In genomic region chr10:920450-920849, GRCh38 we compare ENCODE assay signal across 25 cellular contexts.
"Had no signal": no experiment of that assay in that cellular context is flagged by ENCODE, and none has a peak within 500 bp of the region (broad histone marks: within the 10 kb centered on the region; RNA-seq: fewer than 3 reads in every experiment).

No MANE protein-coding gene starts in this region.

- ATAC-seq: activated CD8-positive, alpha-beta T cell treated with anti-CD3 and anti-CD28 coated beads for 36 hours; activated naive CD4-positive, alpha-beta T cell treated with anti-CD3 and anti-CD28 coated beads, Interleukin-2, amount 50 U/mL, for 72 hours; activated T-cell treated with anti-CD3 and anti-CD28 coated beads, Interleukin-2, amount 50 U/mL, for 72 hours; activated T-helper 17 cell treated with anti-CD3 and anti-CD28 coated beads, Interleukin-2, amount 50 U/mL, for 72 hours; body of pancreas; K562; Panc1 had no signal

- H3K27ac Mint-ChIP-seq: activated CD8-positive, alpha-beta T cell treated with anti-CD3 and anti-CD28 coated beads for 36 hours; activated T-cell treated with anti-CD3 and anti-CD28 coated beads, Interleukin-2, amount 50 U/mL, for 72 hours; activated T-helper 17 cell treated with anti-CD3 and anti-CD28 coated beads, Interleukin-2, amount 50 U/mL, for 72 hours had no signal

- H3K4me1 ChIP-seq: breast epithelium had no signal

- H3K36me3 ChIP-seq: adrenal gland, breast epithelium had no signal

- H3K27me3 Mint-ChIP-seq: activated CD4-positive, alpha-beta T cell treated with anti-CD3 and anti-CD28 coated beads, Interleukin-2, amount 10 ng/mL, durations not matched to agents 24 days and 14 days; activated CD8-positive, alpha-beta T cell treated with anti-CD3 and anti-CD28 coated beads for 36 hours; activated T-helper 17 cell treated with anti-CD3 and anti-CD28 coated beads, Interleukin-2, amount 50 U/mL, for 72 hours had no signal

- H3K9me3 Mint-ChIP-seq: activated CD4-positive, alpha-beta T cell treated with anti-CD3 and anti-CD28 coated beads, Interleukin-2, amount 10 ng/mL, durations not matched to agents 24 days and 14 days; activated CD8-positive, alpha-beta T cell treated with anti-CD3 and anti-CD28 coated beads for 36 hours; activated naive CD4-positive, alpha-beta T cell treated with anti-CD3 and anti-CD28 coated beads, Interleukin-2, amount 50 U/mL, for 72 hours; activated T-cell treated with anti-CD3 and anti-CD28 coated beads, Interleukin-2, amount 50 U/mL, for 72 hours; activated T-helper 17 cell treated with anti-CD3 and anti-CD28 coated beads, Interleukin-2, amount 50 U/mL, for 72 hours had no signal

- H3K9me3 ChIP-seq: adrenal gland, body of pancreas, breast epithelium had no signal

- H3K27ac ChIP-seq: body of pancreas, breast epithelium, SK-N-MC had no signal

- DNase-seq: activated CD4-positive, alpha-beta T cell treated with anti-CD3 and anti-CD28 coated beads, Interleukin-2, amount 10 ng/mL, durations not matched to agents 24 days and 14 days; activated CD4-positive, alpha-beta T cell treated with anti-CD3 and anti-CD28 coated beads, Interleukin-2, amount 50 U/mL, for 4 hours; activated CD8-positive, alpha-beta T cell treated with anti-CD3 and anti-CD28 coated beads for 36 hours; activated gamma-delta T cell; activated naive CD4-positive, alpha-beta T cell treated with Interleukin-2 at 50 U/mL for 16 hours; activated T-cell treated with anti-CD3 and anti-CD28 coated beads, Interleukin-2, amount 50 U/mL, for 1 hour; activated T-cell treated with anti-CD3 and anti-CD28 coated beads, Interleukin-2, amount 50 U/mL, for 72 hours; body of pancreas; central memory CD4-positive, alpha-beta T cell; IMR-90; NCI-H1105 treated with DMSO at 0.1 percent for 48 hours; NCI-H1436; NCI-H1694; NCI-H1930; NCI-H345; NCI-H524 treated with DMSO at 0.1 percent for 48 hours; SIG-M5; T1000 had no signal

- H3K4me3 ChIP-seq: adrenal gland, body of pancreas, breast epithelium, K562, SK-N-MC had no signal

- H3K27me3 ChIP-seq: adrenal gland, body of pancreas, breast epithelium had no signal

- H3K4me3 Mint-ChIP-seq: activated CD4-positive, alpha-beta T cell treated with anti-CD3 and anti-CD28 coated beads, Interleukin-2, amount 10 ng/mL, durations not matched to agents 24 days and 14 days; activated CD8-positive, alpha-beta T cell treated with anti-CD3 and anti-CD28 coated beads for 36 hours; activated T-cell treated with anti-CD3 and anti-CD28 coated beads, Interleukin-2, amount 50 U/mL, for 72 hours; activated T-helper 17 cell treated with anti-CD3 and anti-CD28 coated beads, Interleukin-2, amount 50 U/mL, for 72 hours had no signal
